Comparison of ENCODE assay signal across 2 cellular contexts in the genomic region with DNA sequence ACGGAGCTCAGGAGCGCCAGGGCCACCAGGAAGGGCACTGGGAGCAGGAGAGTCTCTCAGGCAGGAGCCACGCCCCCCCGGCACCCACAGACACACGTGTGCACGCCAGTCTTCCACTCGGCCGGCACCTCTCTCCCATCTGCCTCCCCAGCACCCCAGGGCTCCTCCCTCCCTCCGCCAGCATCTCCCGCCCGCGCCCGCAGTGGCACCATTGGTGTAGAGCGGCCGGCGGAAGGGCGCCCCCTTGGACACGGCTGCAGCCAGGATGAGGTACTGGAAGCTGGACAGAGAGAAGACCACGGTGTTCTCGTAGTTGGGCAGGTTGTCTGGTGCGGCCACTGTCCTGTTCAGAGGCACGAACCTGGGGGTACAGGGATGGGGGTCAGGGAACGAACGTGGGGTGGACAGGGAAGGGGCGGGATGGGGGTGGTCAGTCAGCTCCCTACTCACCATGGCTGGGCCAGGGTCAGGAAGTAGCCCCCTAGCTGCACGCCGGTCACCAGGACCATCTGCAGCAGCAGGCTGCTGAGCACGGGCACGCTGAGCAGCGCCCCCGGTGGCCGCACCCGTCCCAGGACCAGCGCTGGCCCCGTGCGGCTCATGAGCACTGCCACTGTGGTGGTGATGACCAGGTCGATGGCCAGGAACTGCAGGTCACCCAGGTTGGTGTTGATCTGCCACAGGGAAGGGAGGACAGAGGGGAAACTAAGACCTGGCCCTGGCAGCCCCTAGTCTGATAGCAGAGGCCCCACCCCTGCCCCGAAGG.
TF ChIP-seq lines count a peak whose summit lies in the region.

No MANE protein-coding gene starts in this region.

TF ChIP-seq in HCT116, 20 proteins besides CTCF, POLR2A, EP300 and RAD21:
- TF ChIP-seq FOSL1 (IDR thresholded peaks at IDR 0.05; ENCODE audit: low read depth) (no peak), EZH2phosphoT487 (IDR thresholded peaks at IDR 0.05; ENCODE audit: borderline replicate concordance) (no peak), YY1 (IDR thresholded peaks at IDR 0.05; ENCODE audit: extremely low read depth, insufficient replicate concordance, low read depth, low read length) (no peak), SIN3A (IDR thresholded peaks at IDR 0.05; ENCODE audit: low read depth) (no peak), ZNF274 (IDR thresholded peaks at IDR 0.05; ENCODE audit: low read depth, low read length) (no peak), JUND (IDR thresholded peaks at IDR 0.05) (no peak), ATF3 (IDR thresholded peaks at IDR 0.05) (no peak)
- TF ChIP-seq, protein P1, sequence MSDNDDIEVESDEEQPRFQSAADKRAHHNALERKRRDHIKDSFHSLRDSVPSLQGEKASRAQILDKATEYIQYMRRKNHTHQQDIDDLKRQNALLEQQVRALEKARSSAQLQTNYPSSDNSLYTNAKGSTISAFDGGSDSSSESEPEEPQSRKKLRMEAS (IDR thresholded peaks at IDR 0.05), result no peak
- TF ChIP-seq, protein P2, sequence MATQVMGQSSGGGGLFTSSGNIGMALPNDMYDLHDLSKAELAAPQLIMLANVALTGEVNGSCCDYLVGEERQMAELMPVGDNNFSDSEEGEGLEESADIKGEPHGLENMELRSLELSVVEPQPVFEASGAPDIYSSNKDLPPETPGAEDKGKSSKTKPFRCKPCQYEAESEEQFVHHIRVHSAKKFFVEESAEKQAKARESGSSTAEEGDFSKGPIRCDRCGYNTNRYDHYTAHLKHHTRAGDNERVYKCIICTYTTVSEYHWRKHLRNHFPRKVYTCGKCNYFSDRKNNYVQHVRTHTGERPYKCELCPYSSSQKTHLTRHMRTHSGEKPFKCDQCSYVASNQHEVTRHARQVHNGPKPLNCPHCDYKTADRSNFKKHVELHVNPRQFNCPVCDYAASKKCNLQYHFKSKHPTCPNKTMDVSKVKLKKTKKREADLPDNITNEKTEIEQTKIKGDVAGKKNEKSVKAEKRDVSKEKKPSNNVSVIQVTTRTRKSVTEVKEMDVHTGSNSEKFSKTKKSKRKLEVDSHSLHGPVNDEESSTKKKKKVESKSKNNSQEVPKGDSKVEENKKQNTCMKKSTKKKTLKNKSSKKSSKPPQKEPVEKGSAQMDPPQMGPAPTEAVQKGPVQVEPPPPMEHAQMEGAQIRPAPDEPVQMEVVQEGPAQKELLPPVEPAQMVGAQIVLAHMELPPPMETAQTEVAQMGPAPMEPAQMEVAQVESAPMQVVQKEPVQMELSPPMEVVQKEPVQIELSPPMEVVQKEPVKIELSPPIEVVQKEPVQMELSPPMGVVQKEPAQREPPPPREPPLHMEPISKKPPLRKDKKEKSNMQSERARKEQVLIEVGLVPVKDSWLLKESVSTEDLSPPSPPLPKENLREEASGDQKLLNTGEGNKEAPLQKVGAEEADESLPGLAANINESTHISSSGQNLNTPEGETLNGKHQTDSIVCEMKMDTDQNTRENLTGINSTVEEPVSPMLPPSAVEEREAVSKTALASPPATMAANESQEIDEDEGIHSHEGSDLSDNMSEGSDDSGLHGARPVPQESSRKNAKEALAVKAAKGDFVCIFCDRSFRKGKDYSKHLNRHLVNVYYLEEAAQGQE (IDR thresholded peaks at IDR 0.05; ENCODE audit: low read depth), result no peak
TF ChIP-seq in HCT116: peak in this region for 0.

TF ChIP-seq in HepG2, 621 proteins besides CTCF, POLR2A, EP300 and RAD21:
- TF ChIP-seq SMC3 (IDR thresholded peaks at IDR 0.05; ENCODE audit: low read length) (no peak), HNRNPL (IDR thresholded peaks at IDR 0.05; ENCODE audit: low read depth, low read length) (0 out of 2 replicates have a peak, but pooled peaks have one; percentile 36), ZNF253 (CRISPR knock-in tag; IDR thresholded peaks at IDR 0.05; ENCODE audit: borderline replicate concordance) (no peak), SCMH1 (CRISPR knock-in tag; IDR thresholded peaks at IDR 0.05; ENCODE audit: borderline replicate concordance) (no peak), GLMP (CRISPR knock-in tag; IDR thresholded peaks at IDR 0.05; ENCODE audit: borderline replicate concordance) (no peak), ZNF17 (CRISPR knock-in tag; IDR thresholded peaks at IDR 0.05) (no peak), ZBTB38 (CRISPR knock-in tag; IDR thresholded peaks at IDR 0.05) (peak; percentile 42; the same call in 1 of the 2 replicates), ZBTB33 (CRISPR knock-in tag; IDR thresholded peaks at IDR 0.05) (peak; percentile 62; the same call in 1 of the 2 replicates), PAXIP1 (CRISPR knock-in tag; conservative IDR thresholded peaks at IDR 0.05) (no peak), KAT2B (IDR thresholded peaks at IDR 0.05; ENCODE audit: borderline replicate concordance, low read depth, low read length) (no peak), LRRFIP1 (CRISPR knock-in tag; conservative IDR thresholded peaks at IDR 0.05) (no peak), NR3C1 (CRISPR knock-in tag; IDR thresholded peaks at IDR 0.05) (no peak)
- TF ChIP-seq, protein P3, sequence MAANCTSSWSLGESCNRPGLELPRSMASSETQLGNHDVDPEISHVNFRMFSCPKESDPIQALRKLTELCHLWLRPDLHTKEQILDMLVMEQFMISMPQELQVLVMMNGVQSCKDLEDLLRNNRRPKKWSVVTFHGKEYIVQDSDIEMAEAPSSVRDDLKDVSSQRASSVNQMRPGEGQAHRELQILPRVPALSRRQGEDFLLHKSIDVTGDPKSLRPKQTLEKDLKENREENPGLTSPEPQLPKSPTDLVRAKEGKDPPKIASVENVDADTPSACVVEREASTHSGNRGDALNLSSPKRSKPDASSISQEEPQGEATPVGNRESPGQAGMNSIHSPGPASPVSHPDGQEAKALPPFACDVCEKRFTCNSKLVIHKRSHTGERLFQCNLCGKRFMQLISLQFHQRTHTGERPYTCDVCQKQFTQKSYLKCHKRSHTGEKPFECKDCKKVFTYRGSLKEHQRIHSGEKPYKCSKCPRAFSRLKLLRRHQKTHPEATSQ (CRISPR knock-in tag; IDR thresholded peaks at IDR 0.05; ENCODE audit: borderline replicate concordance), result no peak
- TF ChIP-seq, protein P4, sequence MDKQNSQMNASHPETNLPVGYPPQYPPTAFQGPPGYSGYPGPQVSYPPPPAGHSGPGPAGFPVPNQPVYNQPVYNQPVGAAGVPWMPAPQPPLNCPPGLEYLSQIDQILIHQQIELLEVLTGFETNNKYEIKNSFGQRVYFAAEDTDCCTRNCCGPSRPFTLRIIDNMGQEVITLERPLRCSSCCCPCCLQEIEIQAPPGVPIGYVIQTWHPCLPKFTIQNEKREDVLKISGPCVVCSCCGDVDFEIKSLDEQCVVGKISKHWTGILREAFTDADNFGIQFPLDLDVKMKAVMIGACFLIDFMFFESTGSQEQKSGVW (CRISPR knock-in tag; IDR thresholded peaks at IDR 0.05; ENCODE audit: borderline replicate concordance), result no peak
